Comparison of ENCODE assay signal across 5 cellular contexts in the genomic region with DNA sequence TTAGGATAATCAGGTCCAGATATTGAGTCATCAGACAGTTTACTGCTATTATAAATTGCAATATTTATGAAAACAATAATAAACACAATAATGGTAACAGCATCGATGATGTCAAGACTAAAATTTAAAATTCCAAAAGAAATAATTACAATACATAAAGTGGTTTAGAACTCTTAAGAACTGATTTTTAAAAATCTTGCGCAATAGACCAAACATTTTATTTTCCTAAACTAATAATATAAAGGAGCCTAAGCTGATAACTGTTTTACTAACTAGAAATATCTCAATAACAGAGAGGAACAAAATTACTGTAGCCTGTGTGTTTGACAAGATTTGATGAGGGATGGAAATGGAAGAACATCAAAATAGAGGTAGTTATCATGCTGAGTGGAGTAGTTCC.
"Had no signal": no experiment of that assay in that cellular context is flagged by ENCODE, and none has a peak within 500 bp of the region (broad histone marks: within the 10 kb centered on the region; RNA-seq: fewer than 3 reads in every experiment).

No MANE protein-coding gene starts in this region.

- H3K9ac ChIP-seq: GM23248 had no signal

- H2AFZ ChIP-seq: GM23248 had no signal

- H3K4me3 ChIP-seq: GM23248 had no signal

- DNase-seq: GM23248, GOT3, H9, HCEC 1CT, KG1 had no signal

- H3K27ac ChIP-seq: GM23248 had no signal
